Comparison of ENCODE assay signal across 10 cellular contexts in the genomic region with DNA sequence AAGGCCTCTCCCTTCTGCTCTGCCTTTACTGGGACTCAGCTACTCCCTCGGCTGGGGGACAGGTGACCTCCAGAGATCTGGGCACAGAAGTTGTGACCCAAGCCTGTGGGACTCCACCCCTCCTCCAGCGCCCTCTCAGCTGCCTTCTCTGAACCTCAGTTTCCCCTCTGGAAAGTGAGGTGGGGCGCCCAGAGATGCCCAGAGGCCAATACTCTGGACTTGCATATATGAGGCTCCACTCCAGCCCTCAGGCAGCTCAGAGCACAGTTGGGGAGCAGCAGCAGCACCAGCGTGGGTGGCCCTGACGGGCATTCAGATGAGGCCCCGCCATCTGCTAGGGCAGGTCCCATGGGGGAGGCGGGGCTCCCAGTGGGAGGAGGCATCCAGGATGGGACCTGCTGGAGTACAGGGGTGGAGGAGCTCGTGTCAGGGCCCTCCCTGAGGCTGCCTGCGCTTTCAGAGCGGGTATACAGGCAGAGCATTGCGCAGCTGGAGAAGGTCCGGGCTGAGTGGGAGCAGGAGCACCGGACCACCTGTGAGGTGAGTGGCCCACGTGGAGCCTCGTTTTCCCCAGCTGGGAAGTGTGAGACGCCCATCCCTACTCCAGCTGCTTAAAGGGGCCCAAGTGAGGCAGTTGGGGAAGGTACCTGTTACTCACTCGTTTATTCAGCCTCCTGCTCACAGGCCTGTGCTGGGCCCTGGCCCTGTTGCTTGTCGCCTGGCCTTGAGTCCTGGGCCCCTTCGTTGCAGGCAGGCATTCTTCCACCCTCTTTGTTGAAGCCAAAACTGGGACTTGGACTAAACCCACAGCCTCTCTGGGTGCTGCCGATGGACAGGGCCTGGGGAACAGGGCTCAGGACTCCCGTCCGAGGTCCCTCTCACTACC. TPM values are rescaled to one million over a fixed set of nuclear protein-coding genes. Genes with fewer than 3 reads are reported as not detected.
DNase-seq lines count a peak whose midpoint lies in the region; ATAC-seq and TF ChIP-seq lines count a peak whose summit lies in the region.
"Had no signal": no experiment of that assay in that cellular context is flagged by ENCODE, and none has a peak within 500 bp of the region (broad histone marks: within the 10 kb centered on the region; RNA-seq: fewer than 3 reads in every experiment).

No MANE protein-coding gene starts in this region.

- H3K4me1 Mint-ChIP-seq in activated naive CD4-positive, alpha-beta T cell treated with anti-CD3 and anti-CD28 coated beads, Interleukin-2, amount 10 ng/mL, durations not matched to agents 7 days and 5 days, result peaks cover 7% of the 10 kb centered on the region
- H3K4me1 Mint-ChIP-seq in memory B cell, result peaks cover 22% of the 10 kb centered on the region
- no peaks in the 10 kb centered on the region for H3K4me1 Mint-ChIP-seq in HFFc6 (ENCODE audit: low read depth)

- H3K27ac Mint-ChIP-seq in activated naive CD4-positive, alpha-beta T cell treated with anti-CD3 and anti-CD28 coated beads, Interleukin-2, amount 10 ng/mL, durations not matched to agents 7 days and 5 days, result peak overlapping the region; percentile 28
- H3K27ac Mint-ChIP-seq in memory B cell (peak overlapping the region; percentile 28), HFFc6 (no peak overlapping the region)

- CTCF ChIA-PET in activated naive CD4-positive, alpha-beta T cell treated with anti-CD3 and anti-CD28 coated beads, Interleukin-2, amount 10 ng/mL, durations not matched to agents 7 days and 5 days (lab: Charles Lee), result interaction anchor here (1.2 to 6.9 kb wide), 3 partner anchors 42 to 514 kb away, joined by 4 to 82 read pairs (median 9); no protein-coding TSS in a partner anchor

- TF ChIP-seq EP300 in esophagus muscularis mucosa (IDR thresholded peaks at IDR 0.05), result no peak

- H3K27me3 ChIP-seq in left ventricle myocardium inferior (ENCODE audit: low read depth) (peaks cover 36% of the 10 kb centered on the region), esophagus muscularis mucosa (peaks cover 0 to 37% (median 0%) of the 10 kb centered on the region in 4 donors)

- TF ChIP-seq CTCF in left ventricle myocardium inferior (IDR thresholded peaks at IDR 0.05; ENCODE audit: borderline replicate concordance) (no peak), HFFc6 (IDR thresholded peaks at IDR 0.05) (no peak), esophagus muscularis mucosa (IDR thresholded peaks at IDR 0.05) (no peak)

- H3K36me3 ChIP-seq in left ventricle myocardium inferior (no peaks in the 10 kb centered on the region), esophagus muscularis mucosa (no peaks in the 10 kb centered on the region)

- ATAC-seq in memory B cell (ENCODE audit: low read depth), result no peak
- ATAC-seq in GM19395 (IDR thresholded peaks at IDR 0.05; ENCODE audit: unreplicated experiment), result no peak

- H3K4me3 ChIP-seq in left ventricle myocardium inferior (no peak overlapping the region), esophagus muscularis mucosa (no peak overlapping the region)

- no peak overlapping the region for H3K4me3 Mint-ChIP-seq in activated naive CD4-positive, alpha-beta T cell treated with anti-CD3 and anti-CD28 coated beads, Interleukin-2, amount 10 ng/mL, durations not matched to agents 7 days and 5 days
- no peak overlapping the region for H3K4me3 Mint-ChIP-seq in memory B cell
- no peak overlapping the region for H3K4me3 Mint-ChIP-seq in HFFc6

- DNase-seq in cardiac septum (ENCODE audit: low spot score) (peak; percentile 66), left ventricle myocardium inferior (no peak), memory B cell (ENCODE audit: low spot score in 2 of 2) (no peak), medulla oblongata (ENCODE audit: extremely low spot score) (no peak), HFFc6 (no peak), esophagus muscularis mucosa (ENCODE audit: extremely low spot score) (no peak)
- DNase-seq in activated naive CD4-positive, alpha-beta T cell treated with anti-CD3 and anti-CD28 coated beads, Interleukin-2, amount 10 ng/mL, durations not matched to agents 7 days and 5 days, result peak; percentile 18
- DNase-seq: NCI-H1105 treated with DMSO at 0.1 percent for 48 hours had no signal

- peaks cover 62% of the 10 kb centered on the region for H3K36me3 Mint-ChIP-seq in activated naive CD4-positive, alpha-beta T cell treated with anti-CD3 and anti-CD28 coated beads, Interleukin-2, amount 10 ng/mL, durations not matched to agents 7 days and 5 days
- H3K36me3 Mint-ChIP-seq in memory B cell (peaks cover 7% of the 10 kb centered on the region), HFFc6 (ENCODE audit: low read depth) (no peaks in the 10 kb centered on the region)

- no peak for TF ChIP-seq POLR2A in esophagus muscularis mucosa (IDR thresholded peaks at IDR 0.05; ENCODE audit: low read depth)

- H3K4me1 ChIP-seq in left ventricle myocardium inferior (peaks cover 14% of the 10 kb centered on the region), esophagus muscularis mucosa (peaks cover 0 to 18% (median 10%) of the 10 kb centered on the region in 4 donors)

- intact Hi-C loops in cardiac septum (cut with DNase I) (no loop called here), left ventricle myocardium inferior (cut with micrococcal nuclease) (no loop called here), esophagus muscularis mucosa (cut with DNase I) (loop anchor here (5.0 kb wide), 1 partner anchor 58 kb away; no protein-coding TSS in a partner anchor)

- H3K27me3 Mint-ChIP-seq in activated naive CD4-positive, alpha-beta T cell treated with anti-CD3 and anti-CD28 coated beads, Interleukin-2, amount 10 ng/mL, durations not matched to agents 7 days and 5 days, result no peaks in the 10 kb centered on the region
- no peaks in the 10 kb centered on the region for H3K27me3 Mint-ChIP-seq in memory B cell
- peaks cover 11% of the 10 kb centered on the region; the same call in 1 of the 2 replicates for H3K27me3 Mint-ChIP-seq in HFFc6 (ENCODE audit: insufficient read depth)

- no peak overlapping the region for H3K27ac ChIP-seq in left ventricle myocardium inferior (replicated peaks)
- H3K27ac ChIP-seq in esophagus muscularis mucosa (replicated peaks in 1 of 4), result no peak overlapping the region
- H3K27ac ChIP-seq: C4-2B had no signal

- H3K9me3 ChIP-seq in left ventricle myocardium inferior (replicated peaks) (no peaks in the 10 kb centered on the region), esophagus muscularis mucosa (no peaks in the 10 kb centered on the region)

- peaks cover 4% of the 10 kb centered on the region for H3K9me3 Mint-ChIP-seq in activated naive CD4-positive, alpha-beta T cell treated with anti-CD3 and anti-CD28 coated beads, Interleukin-2, amount 10 ng/mL, durations not matched to agents 7 days and 5 days
- H3K9me3 Mint-ChIP-seq in memory B cell (no peaks in the 10 kb centered on the region), HFFc6 (no peaks in the 10 kb centered on the region)

- WGBS in esophagus muscularis mucosa, result 83% methylated on average over 13 of the region's 22 CpGs

RNA-seq across cellular contexts. Expression of gene PSTPIP1, which starts 35.4 kb away (rescaled TPM):
- total RNA-seq in cardiac septum (2.7 TPM), left ventricle myocardium inferior (3.5 TPM), esophagus muscularis mucosa (10 to 100 TPM in 1 of 4 donors, 1 to 10 TPM in 3; 7.7 to 11.8 (median 8.1) TPM)
- under 1 TPM in 2 of 6 experiments, not detected in 4; 0.16 to 0.38 TPM for total RNA-seq in HFFc6 (2021; fragmentation: NEBNext Ultra II Directional; extraction: Animal tissue kit (Norgen Biotek cat#: 25700))

RNA-seq across cellular contexts. Expression of gene TSPAN3, which starts 40.6 kb away (rescaled TPM):
- 101 TPM for total RNA-seq in cardiac septum
- 98.6 TPM for total RNA-seq in left ventricle myocardium inferior
- total RNA-seq in HFFc6 (2021; fragmentation: NEBNext Ultra II Directional; extraction: Animal tissue kit (Norgen Biotek cat#: 25700)), result 100 to 1,000 TPM; 153 to 222 (median 183) TPM
- total RNA-seq in esophagus muscularis mucosa, result 100 to 1,000 TPM in 3 of 4 donors, 10 to 100 TPM in 1; 92.2 to 165 (median 131) TPM

Comparison
In these comparisons a context has a peak if more than half of its experiments do, and no peak if none do; other contexts are left out.
1. DNase-seq: peak in cardiac septum (single experiment) and activated naive CD4-positive, alpha-beta T cell treated with anti-CD3 and anti-CD28 coated beads, Interleukin-2, amount 10 ng/mL, durations not matched to agents 7 days and 5 days (single experiment); none in left ventricle myocardium inferior (single experiment), memory B cell (0 of 2), medulla oblongata (single experiment), HFFc6 (single experiment) and esophagus muscularis mucosa (single experiment).